6 cellular contexts compared by ENCODE assay signal in the genomic region with DNA sequence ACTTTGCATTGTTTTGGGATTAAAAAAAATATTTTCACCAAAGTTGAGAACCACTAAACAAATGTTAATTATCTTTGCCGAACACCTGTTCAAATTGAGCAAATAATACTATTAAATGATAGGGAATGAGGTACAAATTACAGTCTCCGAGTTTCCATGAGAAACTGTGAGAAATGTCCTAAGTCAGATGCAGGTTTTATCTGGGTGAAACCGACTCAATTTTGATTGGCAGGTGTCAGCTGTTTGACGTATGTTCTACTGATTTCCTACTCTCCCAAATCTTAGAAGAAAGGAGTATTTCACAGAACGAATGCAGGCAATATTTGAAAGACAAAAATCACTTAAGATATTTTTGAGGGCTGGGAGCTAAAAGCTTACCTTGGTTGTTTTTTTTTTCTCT.
"Had no signal": no experiment of that assay in that cellular context is flagged by ENCODE, and none has a peak within 500 bp of the region (broad histone marks: within the 10 kb centered on the region; RNA-seq: fewer than 3 reads in every experiment).

No MANE protein-coding gene starts in this region.

- H3K4me3 ChIP-seq: HAP-1 had no signal

- FAIRE-seq: HepG2 had no signal

- H3K36me3 ChIP-seq: HAP-1 had no signal

- DNase-seq: GOT3 had no signal

- H3K27ac ChIP-seq: HL-60, KMS-11 had no signal

- H3K9me3 ChIP-seq: HAP-1 had no signal

- ATAC-seq: HCT116, HepG2 had no signal

- H3K4me2 ChIP-seq: KMS-11 had no signal

- H3K9ac ChIP-seq: KMS-11 had no signal

- H3K4me1 ChIP-seq: HAP-1 had no signal
